ENCODE assay signal across 8 cellular contexts in genomic region chr1:161117681-161118581, GRCh38. TPM values are rescaled to one million over a fixed set of nuclear protein-coding genes. Genes with fewer than 3 reads are reported as not detected.
DNase-seq lines count a peak whose midpoint lies in the region; ATAC-seq, FAIRE-seq and TF ChIP-seq lines count a peak whose summit lies in the region.

Gene NIT1 (plus strand): TSS chr1:161118105. CDS start chr1:161118177, 72 bp downstream.
Gene PFDN2 (minus strand): TSS chr1:161118037. CDS start chr1:161118026, 11 bp downstream.

- peak in 2 of 6 experiments; percentile 8 to 14 for TF ChIP-seq CTCF in esophagus squamous epithelium (IDR thresholded peaks at IDR 0.05)

- ATAC-seq in GM21619 (IDR thresholded peaks at IDR 0.05; ENCODE audit: unreplicated experiment) = peak; percentile 85

- DNase-seq in DMS53 (lab: John Stamatoyannopoulos, UW) (peak; percentile 90), RCC 7860 (ENCODE audit: low spot score) (peak; percentile 65), activated T-helper 1 cell treated with Interleukin-2 at 50 U/mL for 16 hours (ENCODE audit: low read depth) (peak; percentile 72), esophagus squamous epithelium (lab: John Stamatoyannopoulos, UW) (no peak)
- peak; percentile 60 for DNase-seq in Jurkat, Clone E6-1 (ENCODE audit: low read depth, low spot score)
- DNase-seq in stimulated activated CD8-positive, alpha-beta memory T cell treated with anti-CD3 and anti-CD28 coated beads, Interleukin-7, amount 100 ng/mL, for 24 hours (ENCODE audit: low read depth) = peak; percentile 72

- peaks cover 15 to 32% (median 24%) of the 10 kb centered on the region in 3 donors for H3K36me3 ChIP-seq in esophagus squamous epithelium
- H3K36me3 ChIP-seq in muscle layer of duodenum (ENCODE audit: control insufficient read depth in 1 of 2, insufficient read depth in 2 of 2, low read length in 2 of 2) = peaks cover 23 to 29% of the 10 kb centered on the region in 2 donors

- no peaks in the 10 kb centered on the region for H3K9me3 ChIP-seq in esophagus squamous epithelium
- H3K9me3 ChIP-seq in muscle layer of duodenum (ENCODE audit: control insufficient read depth in 1 of 2, low read length in 2 of 2) = no peaks in the 10 kb centered on the region

- peak within 1 kb of the TSS; percentile 100 for H3K4me3 ChIP-seq in Jurkat, Clone E6-1 (ENCODE audit: low read length)
- peak within 1 kb of the TSS; percentile 72 to 100 (median 82) for H3K4me3 ChIP-seq in esophagus squamous epithelium
- H3K4me3 ChIP-seq in muscle layer of duodenum (ENCODE audit: low read depth in 1 of 2, low read length in 2 of 2) = peak within 1 kb of the TSS; percentile 99

- H3K4me1 ChIP-seq in esophagus squamous epithelium = peaks cover 27 to 70% (median 38%) of the 10 kb centered on the region in 3 donors
- peaks cover 15 to 47% of the 10 kb centered on the region in 2 donors for H3K4me1 ChIP-seq in muscle layer of duodenum (ENCODE audit: control insufficient read depth in 1 of 2, insufficient read depth in 2 of 2, low read length in 2 of 2)

- H3K27ac ChIP-seq in esophagus squamous epithelium (peak within 1 kb of the TSS; percentile 93 to 98 (median 95)), muscle layer of duodenum (ENCODE audit: low read length) (peak within 1 kb of the TSS; percentile 88)

- 0% methylated on average over 5 to 25 of the region's 59 CpGs for WGBS in esophagus squamous epithelium, 2 donors

- FAIRE-seq in RCC 7860 (lab: Jason Lieb, UNC) = no peak

- TF ChIP-seq POLR2A in esophagus squamous epithelium (IDR thresholded peaks at IDR 0.05) = peak in 3 of 4 donors; percentile 75 to 94 (median 86)

- H3K27me3 ChIP-seq in esophagus squamous epithelium (no peaks in the 10 kb centered on the region), muscle layer of duodenum (ENCODE audit: low read depth, low read length) (no peaks in the 10 kb centered on the region)

- intact Hi-C loops in esophagus squamous epithelium (cut with DNase I) = no loop called here

RNA-seq across cellular contexts. Expression of gene NIT1, which starts in this region (rescaled TPM):
- 65.0 TPM for polyA plus RNA-seq in Jurkat, Clone E6-1 (2012; ENCODE audit: insufficient read depth, insufficient read length)
- total RNA-seq in esophagus squamous epithelium = 10 to 100 TPM; 16.9 to 28.6 (median 22.1) TPM

RNA-seq across cellular contexts. Expression of gene PFDN2, which starts in this region (rescaled TPM):
- polyA plus RNA-seq in Jurkat, Clone E6-1 (2012; ENCODE audit: insufficient read depth, insufficient read length) = 319 TPM
- total RNA-seq in esophagus squamous epithelium = 10 to 100 TPM; 27.0 to 59.2 (median 45.3) TPM
